ENCODE assay signal across 8 cellular contexts in the genomic region with DNA sequence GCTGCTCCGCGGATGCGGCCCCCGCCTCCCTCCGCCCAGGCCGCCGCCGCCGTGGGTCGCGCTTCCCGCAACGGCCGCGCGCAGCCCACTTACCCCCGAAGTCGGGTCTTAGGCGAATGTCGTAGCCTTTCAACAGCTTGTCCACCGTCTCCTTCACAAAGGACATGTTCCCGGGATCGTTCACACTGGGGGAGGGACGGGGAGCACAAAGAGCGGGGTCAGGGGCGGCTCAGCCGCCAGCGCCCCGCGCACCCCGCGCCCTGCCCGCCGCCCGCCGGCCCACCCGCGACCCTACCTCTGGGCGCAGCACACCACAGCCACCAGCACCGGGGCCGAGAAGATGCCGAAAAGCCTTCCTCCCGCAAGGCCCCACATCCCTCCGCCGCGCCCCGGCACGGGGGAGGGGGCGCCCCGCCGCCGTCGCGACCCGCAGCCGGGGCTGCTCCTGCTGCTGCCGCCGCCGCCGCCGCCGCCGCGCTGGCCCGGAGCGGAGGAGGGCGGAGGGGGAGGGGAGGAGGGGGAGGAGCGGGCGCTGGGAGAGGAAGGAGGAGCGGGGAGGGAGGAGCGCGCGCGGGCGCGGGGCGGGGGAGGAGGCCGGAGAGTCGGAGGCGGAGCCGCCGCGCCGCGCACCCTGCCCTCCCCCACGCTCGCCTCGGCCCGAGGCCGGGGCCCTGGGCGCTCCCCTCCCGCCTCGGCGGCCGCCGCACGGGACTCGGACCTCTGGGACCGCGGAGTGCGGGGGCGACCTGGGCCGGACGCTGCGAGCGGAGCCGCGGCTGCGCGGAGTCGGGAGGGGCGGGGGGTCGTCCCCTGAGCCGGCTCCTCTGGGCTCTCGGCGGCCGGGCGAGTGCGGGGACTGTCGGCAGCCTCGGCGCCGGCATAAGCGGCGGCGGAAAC. TPM values are rescaled to one million over a fixed set of nuclear protein-coding genes. Genes with fewer than 3 reads are reported as not detected.
DNase-seq lines count a peak whose midpoint lies in the region; ATAC-seq, FAIRE-seq and TF ChIP-seq lines count a peak whose summit lies in the region.

Gene GABRB3, minus strand, starts transcription at position 479 of the 897 bp plus-strand sequence.

- H3K18ac ChIP-seq in IMR-90 (ENCODE audit: low read depth, low read length), result no peak within 1 kb of the TSS

- no peak within 1 kb of the TSS for H3K56ac ChIP-seq in IMR-90 (ENCODE audit: extremely low read depth, insufficient read depth, low read length)

- TF ChIP-seq EP300 in HepG2 (IDR thresholded peaks at IDR 0.05; ENCODE audit: low read depth in 2 of 2, low read length in 2 of 2) (no peak), HepG2 (CRISPR knock-in tag; IDR thresholded peaks at IDR 0.05; ENCODE audit: borderline replicate concordance) (no peak)

- ATAC-seq in IMR-90 (ENCODE audit: low read depth) (peak; percentile 79), HepG2 (peak; percentile 57)

- no peaks in the 10 kb centered on the region for H3K79me1 ChIP-seq in IMR-90 (ENCODE audit: low read depth in 1 of 2, low read length in 2 of 2)

- no peaks in the 10 kb centered on the region for H3K9me1 ChIP-seq in IMR-90 (ENCODE audit: insufficient read depth, low read length)

- H3K9ac ChIP-seq in IMR-90 (ENCODE audit: low read depth, low read length) (no peak within 1 kb of the TSS), HepG2 (ENCODE audit: insufficient read depth, low read depth, low read length) (no peak within 1 kb of the TSS)

- H2BK20ac ChIP-seq in IMR-90 (ENCODE audit: low read depth, low read length), result no peak within 1 kb of the TSS

- POLR2A ChIA-PET in IMR-90 (lab: Charles Lee; ENCODE audit: unreplicated experiment), result no interaction called here
- POLR2A ChIA-PET in HepG2 (lab: Yijun Ruan, JAX), result no interaction called here

- no peak for TF ChIP-seq CTCF in IMR-90 (conservative IDR thresholded peaks at IDR 0.05; ENCODE audit: low read depth, low read length)
- TF ChIP-seq CTCF in bronchial epithelial cell (IDR thresholded peaks at IDR 0.05; ENCODE audit: insufficient read depth, low read length, severe bottlenecking), result no peak
- no peak for TF ChIP-seq CTCF in HepG2 (CRISPR knock-in tag; IDR thresholded peaks at IDR 0.05)
- TF ChIP-seq CTCF in type B pancreatic cell (conservative IDR thresholded peaks at IDR 0.05), result no peak

- FAIRE-seq in bronchial epithelial cell (lab: Jason Lieb, UNC) (no peak), HepG2 (lab: Jason Lieb, UNC) (no peak), H54 (lab: Jason Lieb, UNC) (no peak)

- H3K23ac ChIP-seq in IMR-90 (ENCODE audit: low read depth, low read length), result no peak within 1 kb of the TSS

- H2BK15ac ChIP-seq in IMR-90 (ENCODE audit: low read depth, low read length), result no peak within 1 kb of the TSS

- in situ Hi-C loops in IMR-90 (cut with MboI; ENCODE audit: low sequenced_read_pairs), result loop anchor here (25.0 kb wide), 1 partner anchor 436 kb away; no protein-coding TSS in a partner anchor
- in situ Hi-C loops in HepG2 (cut with HindIII; ENCODE audit: extremely low pct_ligation_motif_present, low pct_unique_long_range_greater_than_20kb), result no loop called here

- 5% methylated on average over 14 of the region's 126 CpGs; no CpG with 5 or more reads in 1 of the 2 experiments for WGBS in IMR-90 (ENCODE audit: extremely low coverage in 2 of 2, insufficient read length in 1 of 2), 2 experiments
- WGBS in HepG2 (ENCODE audit: low lambda C conversion rate), result 77% methylated on average over 36 of the region's 126 CpGs

- H3K79me2 ChIP-seq in HepG2 (ENCODE audit: insufficient read depth, low read length), result no peaks in the 10 kb centered on the region

- H3K4me1 ChIP-seq in IMR-90 (ENCODE audit: control insufficient read depth, insufficient read depth, low read length) (no peaks in the 10 kb centered on the region), HepG2 (ENCODE audit: insufficient read depth, low read length) (no peaks in the 10 kb centered on the region)

- no peaks in the 10 kb centered on the region for H4K20me1 ChIP-seq in IMR-90 (ENCODE audit: insufficient read depth, low read length)
- no peaks in the 10 kb centered on the region for H4K20me1 ChIP-seq in HepG2 (ENCODE audit: insufficient read depth, low read length)

- H4K91ac ChIP-seq in IMR-90 (ENCODE audit: insufficient read depth, low read depth, low read length), result no peak within 1 kb of the TSS

- no peak within 1 kb of the TSS for H3K14ac ChIP-seq in IMR-90 (replicated peaks; ENCODE audit: low read depth, low read length)

- H2BK5ac ChIP-seq in IMR-90 (ENCODE audit: low read depth, low read length, poor library complexity, severe bottlenecking), result no peak within 1 kb of the TSS

- no peaks in the 10 kb centered on the region for H3K36me3 Mint-ChIP-seq in type B pancreatic cell

- no peak within 1 kb of the TSS for H2AK9ac ChIP-seq in IMR-90 (replicated peaks; ENCODE audit: low read depth, low read length, poor library complexity)

- no peak within 1 kb of the TSS for H2AK5ac ChIP-seq in IMR-90 (ENCODE audit: low read depth, low read length)

- H3K4me2 ChIP-seq in IMR-90 (ENCODE audit: low read depth, low read length) (no peak within 1 kb of the TSS; the same call in 1 of the 2 replicates), HepG2 (ENCODE audit: low read depth, low read length) (peak within 1 kb of the TSS; percentile 23; the same call in 1 of the 2 replicates)

- H3K4me1 Mint-ChIP-seq in type B pancreatic cell (ENCODE audit: unreplicated experiment), result peaks cover 8% of the 10 kb centered on the region

- no peak within 1 kb of the TSS for H2BK120ac ChIP-seq in IMR-90 (ENCODE audit: low read depth, low read length)

- H3K27ac ChIP-seq in IMR-90 (ENCODE audit: insufficient read depth, low read length) (no peak within 1 kb of the TSS), HepG2 (ENCODE audit: extremely low read length, insufficient read depth, low read length) (no peak within 1 kb of the TSS)

- peaks cover 13% of the 10 kb centered on the region; the same call in 1 of the 2 replicates for H3K27me3 ChIP-seq in IMR-90 (ENCODE audit: control insufficient read depth, insufficient read depth, low read length)
- H3K27me3 ChIP-seq in bronchial epithelial cell (ENCODE audit: control insufficient read depth, insufficient read depth, low read length), result peaks cover 3% of the 10 kb centered on the region
- H3K27me3 ChIP-seq in HepG2 (ENCODE audit: control insufficient read depth in 1 of 2, insufficient read depth in 2 of 2, low read length in 2 of 2), result peaks cover 0 to 4% of the 10 kb centered on the region in 2 experiments; a peak in 2 of 5 replicates

- peaks cover 60% of the 10 kb centered on the region for H3K27me3 Mint-ChIP-seq in type B pancreatic cell

- peaks cover 2% of the 10 kb centered on the region; the same call in 1 of the 2 replicates for H3K9me3 ChIP-seq in IMR-90 (ENCODE audit: control insufficient read depth, insufficient read depth, low read length)
- H3K9me3 ChIP-seq in HepG2 (ENCODE audit: low read length), result no peaks in the 10 kb centered on the region

- CTCF ChIA-PET in IMR-90 (lab: Yijun Ruan, JAX) (no interaction called here), HepG2 (lab: Yijun Ruan, JAX; ENCODE audit: low intra/inter-chr PET ratio, low total read pairs) (no interaction called here)

- H2AFZ ChIP-seq in IMR-90 (replicated peaks; ENCODE audit: low read length, poor library complexity), result peak within 1 kb of the TSS; percentile 51
- H2AFZ ChIP-seq in HepG2 (ENCODE audit: low read length), result no peak within 1 kb of the TSS

- no peaks in the 10 kb centered on the region for H3K9me3 Mint-ChIP-seq in type B pancreatic cell

- peak within 1 kb of the TSS; percentile 89 for H3K4me3 Mint-ChIP-seq in type B pancreatic cell

- H3K4me3 ChIP-seq in IMR-90 (ENCODE audit: insufficient read depth, low read depth, low read length), result peak within 1 kb of the TSS; percentile 20; the same call in 1 of the 2 replicates
- peak within 1 kb of the TSS; percentile 15 for H3K4me3 ChIP-seq in bronchial epithelial cell (ENCODE audit: low read depth, low read length)
- H3K4me3 ChIP-seq in HepG2 (replicated peaks in 1 of 3; ENCODE audit: insufficient read depth in 1 of 3, low read depth in 2 of 3, low read length in 3 of 3), result peak within 1 kb of the TSS in 1 of 3 experiments; percentile 37; a peak in 1 of 6 replicates

- dilution Hi-C loops in IMR-90 (cut with HindIII; ENCODE audit: low sequenced_read_pairs, unreplicated experiment), result no loop called here

- DNase-seq in 8988T, result peak; percentile 7
- DNase-seq in IMR-90, result no peak
- no peak for DNase-seq in bronchial epithelial cell (ENCODE audit: low read depth)
- no peak for DNase-seq in HepG2 (ENCODE audit: low spot score)
- peak; percentile 77 for DNase-seq in type B pancreatic cell (ENCODE audit: extremely low spot score, unreplicated experiment)
- DNase-seq in UCSD-AML1 (lab: John Stamatoyannopoulos, UW; ENCODE audit: unreplicated experiment), result no peak
- DNase-seq in H54 (ENCODE audit: insufficient read length, low spot score), result no peak
- no peak for DNase-seq in mesenteric fat pad (ENCODE audit: low spot score)

- H3K4ac ChIP-seq in IMR-90 (ENCODE audit: low read depth, low read length), result no peak within 1 kb of the TSS

- H4K5ac ChIP-seq in IMR-90 (ENCODE audit: low read depth, low read length), result no peak within 1 kb of the TSS

- TF ChIP-seq RAD21 in IMR-90 (IDR thresholded peaks at IDR 0.05; ENCODE audit: low read length) (no peak), HepG2 (CRISPR knock-in tag; IDR thresholded peaks at IDR 0.05) (no peak)

- intact Hi-C loops in IMR-90 (cut with micrococcal nuclease) (no loop called here), HepG2 (cut with micrococcal nuclease; ENCODE audit: unreplicated experiment) (no loop called here)

- H4K8ac ChIP-seq in IMR-90 (ENCODE audit: low read depth in 2 of 2, low read length in 2 of 2), result no peak within 1 kb of the TSS

- peak within 1 kb of the TSS; percentile 60 for H3K27ac Mint-ChIP-seq in type B pancreatic cell

- H3K36me3 ChIP-seq in IMR-90 (ENCODE audit: control insufficient read depth, insufficient read depth, low read length) (no peaks in the 10 kb centered on the region), bronchial epithelial cell (ENCODE audit: control insufficient read depth, insufficient read depth, low read length) (no peaks in the 10 kb centered on the region), HepG2 (replicated peaks in 1 of 2; ENCODE audit: control insufficient read depth in 1 of 2, insufficient read depth in 2 of 2, low read length in 2 of 2) (no peaks in the 10 kb centered on the region)

- BruUV-seq in IMR-90 (replicated peaks; lab: Mats Ljungman, UMichigan), result no TSS peak
- no TSS peak for BruUV-seq in HepG2 (replicated peaks; lab: Mats Ljungman, UMichigan)

- TF ChIP-seq POLR2A in IMR-90 (IDR thresholded peaks at IDR 0.05; ENCODE audit: low read depth, low read length) (no peak), HepG2 (IDR thresholded peaks at IDR 0.05; ENCODE audit: insufficient read depth in 1 of 2, low read depth in 2 of 2, low read length in 2 of 2) (no peak), H54 (IDR thresholded peaks at IDR 0.05; ENCODE audit: low read depth, low read length) (no peak)

RNA-seq across cellular contexts. Expression of gene GABRB3, which starts in this region (rescaled TPM):
- total RNA-seq in IMR-90 (2012; rRNA removed) (0.54 and 0.56 TPM in 2 replicates), bronchial epithelial cell (1.1 and 1.4 TPM in 2 replicates), HepG2 (2016; rRNA removed; fragmentation: Illumina TruSeq; extraction: Trizol) (not detected in 2 replicates), type B pancreatic cell (ENCODE audit: low replicate concordance) (25.7 and 28.5 TPM in 2 replicates), mesenteric fat pad (1.5 TPM)
- polyA plus RNA-seq in IMR-90 (2012; rRNA removed) (0.30 and 0.36 TPM in 2 replicates), HepG2 (2011; rRNA removed) (not detected in 2 replicates)
- polyA plus RNA-seq in IMR-90 (2012; cell fraction: cytosol; rRNA removed), result 0.12 and 0.40 TPM in 2 replicates
- polyA plus RNA-seq in IMR-90 (2012; cell fraction: nucleus; rRNA removed; ENCODE audit: low replicate concordance), result 0.05 and 0.33 TPM in 2 replicates
- not detected in 2 replicates for total RNA-seq in HepG2 (2016; cell fraction: cytosol; rRNA removed; fragmentation: Illumina TruSeq; extraction: Trizol; ENCODE audit: low read depth)
- not detected in 2 replicates for total RNA-seq in HepG2 (2016; cell fraction: insoluble cytoplasmic fraction; rRNA removed; fragmentation: Illumina TruSeq; extraction: Trizol)
- not detected in 2 replicates for total RNA-seq in HepG2 (2016; cell fraction: membrane; rRNA removed; fragmentation: Illumina TruSeq; extraction: Trizol)
- not detected in 2 replicates for total RNA-seq in HepG2 (2016; cell fraction: nucleus; rRNA removed; fragmentation: Illumina TruSeq; extraction: Trizol)
- polyA plus RNA-seq in HepG2 (2011; cell fraction: cytosol; rRNA removed), result not detected in 2 replicates
- 0.05 TPM in 1 of 2 replicates, not detected in the other for polyA plus RNA-seq in HepG2 (2011; cell fraction: nucleus; rRNA removed)
- polyA plus RNA-seq in HepG2 (2012), result not detected in 2 replicates
- polyA plus RNA-seq in HepG2 (2016; cell fraction: cytosol; fragmentation: Illumina TruSeq; extraction: Trizol; ENCODE audit: low read depth), result not detected in 2 replicates
- polyA plus RNA-seq in HepG2 (2016; cell fraction: insoluble cytoplasmic fraction; fragmentation: Illumina TruSeq; extraction: Trizol; ENCODE audit: low read depth), result not detected in 2 replicates
- polyA plus RNA-seq in HepG2 (2016; cell fraction: membrane; fragmentation: Illumina TruSeq; extraction: Trizol; ENCODE audit: low read depth), result not detected in 2 replicates
- polyA plus RNA-seq in HepG2 (2016; cell fraction: nucleus; fragmentation: Illumina TruSeq; extraction: Trizol; ENCODE audit: insufficient read depth, low read depth), result not detected in 2 replicates
- polyA minus RNA-seq in HepG2 (2011; rRNA and poly(A)+ RNA removed; ENCODE audit: low replicate concordance), result not detected in 2 replicates
- not detected in 2 replicates for polyA minus RNA-seq in HepG2 (2011; cell fraction: cytosol; rRNA and poly(A)+ RNA removed)
- not detected in 2 replicates for polyA minus RNA-seq in HepG2 (2011; cell fraction: nucleus; rRNA and poly(A)+ RNA removed)

Comparison
In these comparisons a context has a peak if more than half of its experiments do, and no peak if none do; other contexts are left out.
1. RNA of gene GABRB3 (total RNA-seq): 25.7 to 28.5 TPM in type B pancreatic cell; 1.5 TPM in mesenteric fat pad (single experiment), 1.1 to 1.4 TPM in bronchial epithelial cell, 0.54 to 0.56 TPM in IMR-90 and not detected in HepG2; every median in the first group is over 10 times any median in the second.
2. Peak in ATAC-seq and H3K4me3 ChIP-seq in IMR-90; RNA of the gene not detected or under 1 TPM.
3. Peak in ATAC-seq and H3K4me2 ChIP-seq in HepG2; RNA of the gene not detected or under 1 TPM.
4. DNase-seq: peak in 8988T (single experiment) and type B pancreatic cell (single experiment); none in IMR-90 (single experiment), bronchial epithelial cell (single experiment), HepG2 (single experiment), UCSD-AML1 (single experiment), H54 (single experiment) and mesenteric fat pad (single experiment).